ENCODE assay signal across 8 cellular contexts in the genomic region with DNA sequence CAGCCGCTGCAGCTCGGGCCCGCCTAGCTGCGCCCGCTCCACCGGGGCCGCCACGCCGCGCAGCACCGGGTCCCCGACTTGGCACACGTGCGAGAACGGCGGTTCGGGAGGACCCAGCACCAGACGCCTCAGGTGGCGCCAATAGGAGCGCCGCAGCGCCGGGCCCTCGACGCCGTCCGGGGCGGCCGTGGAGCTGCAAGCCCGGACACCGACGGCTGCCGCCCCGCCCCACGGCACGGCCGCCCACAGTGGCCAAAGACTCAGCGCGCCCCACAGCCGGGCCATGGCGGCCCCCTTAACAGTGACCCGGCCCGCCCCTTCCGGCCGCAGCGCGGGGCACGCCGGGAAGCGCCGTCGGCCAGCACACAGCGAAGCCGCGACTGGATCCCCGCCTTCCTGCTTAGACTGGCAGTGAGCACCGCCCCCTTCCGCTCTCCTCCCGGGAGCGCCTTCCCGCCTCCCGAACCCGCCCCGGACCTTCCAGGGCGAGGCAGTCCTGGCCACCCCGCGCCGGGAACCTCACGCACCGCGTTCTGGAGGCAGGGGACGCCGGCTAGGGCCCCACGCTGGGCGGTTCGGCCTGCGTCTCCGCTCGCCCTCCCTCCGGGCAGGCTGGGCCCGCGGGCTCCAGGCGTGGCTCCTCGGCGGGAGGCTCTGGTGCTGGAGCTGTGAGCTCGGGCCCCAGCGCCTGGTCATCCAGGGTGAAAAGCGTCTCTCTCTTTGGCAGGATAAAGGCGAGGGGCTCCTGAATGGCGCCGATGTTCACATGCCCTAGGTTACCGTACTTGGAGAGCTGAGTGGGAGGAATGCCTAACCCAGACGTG. TPM values are rescaled to one million over a fixed set of nuclear protein-coding genes. Genes with fewer than 3 reads are reported as not detected.
A peak's percentile ranks its signal among the peaks of the same experiment; 100 is the strongest.
DNase-seq lines count a peak whose midpoint lies in the region; ATAC-seq and TF ChIP-seq lines count a peak whose summit lies in the region.

PDF (minus strand) TSS at position 303 of the 824 bp plus-strand sequence; CDS start at position 285, 18 bp downstream.

- H3K27me3 ChIP-seq in AG04450 (ENCODE audit: control insufficient read depth, insufficient read depth, low read length), result no peaks in the 10 kb centered on the region
- no peaks in the 10 kb centered on the region for H3K27me3 ChIP-seq in WERI-Rb-1 (ENCODE audit: insufficient read depth, low read depth, severe bottlenecking)
- H3K27me3 ChIP-seq in breast epithelium, result no peaks in the 10 kb centered on the region
- H3K27me3 ChIP-seq in skeletal muscle tissue (ENCODE audit: control insufficient read depth in 3 of 3, insufficient read depth in 3 of 3, low read length in 3 of 3), result no peaks in the 10 kb centered on the region

- H3K9me3 ChIP-seq in AG04450 (ENCODE audit: control insufficient read depth, insufficient read depth, low read length) (no peaks in the 10 kb centered on the region; the same call in 1 of the 2 replicates), WERI-Rb-1 (ENCODE audit: severe bottlenecking) (no peaks in the 10 kb centered on the region), breast epithelium (no peaks in the 10 kb centered on the region), iPS-18c (ENCODE audit: control insufficient read depth, insufficient read depth, low read length) (no peaks in the 10 kb centered on the region), skeletal muscle tissue (ENCODE audit: control insufficient read depth in 3 of 3, low read length in 3 of 3) (no peaks in the 10 kb centered on the region)

- intact Hi-C loops in breast epithelium (cut with DNase I; ENCODE audit: low total_unique reads), result no loop called here

- POLR2A ChIA-PET in AG04450 (lab: Yijun Ruan, JAX), result interaction anchor here (0.6 to 1.0 kb wide), 3 partner anchors 20 to 180 kb away, joined by 3 to 4 read pairs (median 4); partner anchors contain the start of gene SNTB2

- CTCF ChIA-PET in AG04450 (lab: Charles Lee), result interaction anchor here (0.7 kb wide), 1 partner anchor 189 kb away, joined by 7 read pairs; no protein-coding TSS in a partner anchor

- H3K4me3 ChIP-seq in AG04450 (ENCODE audit: low read depth, low read length) (peak within 1 kb of the TSS; percentile 77), WERI-Rb-1 (ENCODE audit: low read depth, low read length) (peak within 1 kb of the TSS; percentile 40), breast epithelium (peak within 1 kb of the TSS; percentile 78 to 98 (median 93)), iPS-18c (ENCODE audit: insufficient read depth, low read depth, low read length) (peak within 1 kb of the TSS; percentile 83), skeletal muscle tissue (ENCODE audit: low read length in 3 of 3) (peak within 1 kb of the TSS; percentile 78 to 85 (median 83))

- H3K4me1 ChIP-seq in breast epithelium, result peaks cover 4 to 12% of the 10 kb centered on the region in 2 donors
- H3K4me1 ChIP-seq in skeletal muscle tissue (ENCODE audit: control insufficient read depth in 3 of 3, insufficient read depth in 3 of 3, low read length in 3 of 3), result peaks cover 42 to 45% (median 44%) of the 10 kb centered on the region in 3 donors

- TF ChIP-seq POLR2A in breast epithelium (IDR thresholded peaks at IDR 0.05), result peak; percentile 52

- peaks cover 84% of the 10 kb centered on the region for H3K36me3 ChIP-seq in WERI-Rb-1
- peaks cover 10% of the 10 kb centered on the region for H3K36me3 ChIP-seq in breast epithelium
- peaks cover 37 to 43% (median 39%) of the 10 kb centered on the region in 3 donors for H3K36me3 ChIP-seq in skeletal muscle tissue (ENCODE audit: control insufficient read depth in 3 of 3, insufficient read depth in 3 of 3, low read length in 3 of 3)

- peak within 1 kb of the TSS; percentile 87 to 93 (median 89) for H3K9ac ChIP-seq in skeletal muscle tissue (ENCODE audit: low read depth in 1 of 3, low read length in 3 of 3)

- DNase-seq in AG04450 (ENCODE audit: low read depth, low spot score) (peak; percentile 67), NCI-H2196 (lab: John Stamatoyannopoulos, UW; ENCODE audit: unreplicated experiment) (peak; percentile 81), WERI-Rb-1 (peak; percentile 96), breast epithelium (ENCODE audit: low spot score in 2 of 2) (peak; percentile 90 to 93)

- TF ChIP-seq CTCF in AG04450 (IDR thresholded peaks at IDR 0.05; ENCODE audit: low read depth, low read length) (no peak), WERI-Rb-1 (IDR thresholded peaks at IDR 0.05; ENCODE audit: low read depth, low read length) (no peak), breast epithelium (IDR thresholded peaks at IDR 0.05) (no peak)

- peak; percentile 75 for ATAC-seq in GM18873 (IDR thresholded peaks at IDR 0.05; ENCODE audit: low FRiP score, unreplicated experiment)
- ATAC-seq in HG03135 (IDR thresholded peaks at IDR 0.05; ENCODE audit: unreplicated experiment), result peak; percentile 89

- H3K27ac ChIP-seq in AG04450 (ENCODE audit: low read depth, low read length), result peak within 1 kb of the TSS; percentile 61
- H3K27ac ChIP-seq in WERI-Rb-1, result peak within 1 kb of the TSS; percentile 92
- peak within 1 kb of the TSS; percentile 83 to 94 for H3K27ac ChIP-seq in breast epithelium
- H3K27ac ChIP-seq in skeletal muscle tissue (ENCODE audit: low read depth, low read length), result peak within 1 kb of the TSS; percentile 82

RNA-seq across cellular contexts. Expression of gene PDF, which starts in this region (rescaled TPM):
- polyA plus RNA-seq in AG04450 (2011; rRNA removed), result 5.4 and 6.4 TPM in 2 replicates
- 2.2 and 2.6 TPM in 2 replicates for polyA minus RNA-seq in AG04450 (2011; rRNA and poly(A)+ RNA removed)
- 10 to 100 TPM; 13.9 to 20.2 (median 19.7) TPM for total RNA-seq in breast epithelium
- total RNA-seq in skeletal muscle tissue, result 6.8 TPM

Comparison
In these comparisons a context has a peak if more than half of its experiments do, and no peak if none do; other contexts are left out.
1. Peak in every context shown above with its lines: DNase-seq, ATAC-seq, H3K4me3 ChIP-seq and H3K27ac ChIP-seq.
2. H3K4me3 ChIP-seq: peak in every context shown above with its lines; median percentile 93 in breast epithelium; 83 in iPS-18c; 83 in skeletal muscle tissue; 77 in AG04450; 40 in WERI-Rb-1.